Comparison of ENCODE assay signal across 1 cellular context in the genomic region with DNA sequence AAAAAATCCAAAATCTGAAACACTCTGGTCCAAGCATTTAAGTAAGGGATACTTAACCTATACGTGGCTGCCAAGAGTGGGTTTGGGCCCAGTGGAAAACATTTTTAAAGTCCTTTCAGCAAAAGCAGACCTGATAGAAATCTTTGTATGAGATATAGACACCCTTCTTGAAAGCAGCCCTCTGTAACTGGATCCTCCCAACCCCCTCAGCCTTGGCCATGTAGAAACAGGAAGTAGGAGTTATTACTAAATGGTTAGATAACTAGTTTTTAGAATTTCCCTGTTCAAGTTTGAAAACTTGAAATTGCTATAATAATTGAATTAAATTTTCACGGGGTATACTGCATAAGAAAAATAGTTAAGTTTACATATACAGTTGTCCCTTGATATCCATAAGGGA.
TF ChIP-seq lines count a peak whose summit lies in the region.

No MANE protein-coding gene starts in this region.

TF ChIP-seq in HEK293, 187 proteins besides CTCF, POLR2A, EP300 and RAD21 (continued from another document):
- TF ChIP-seq, protein P1, sequence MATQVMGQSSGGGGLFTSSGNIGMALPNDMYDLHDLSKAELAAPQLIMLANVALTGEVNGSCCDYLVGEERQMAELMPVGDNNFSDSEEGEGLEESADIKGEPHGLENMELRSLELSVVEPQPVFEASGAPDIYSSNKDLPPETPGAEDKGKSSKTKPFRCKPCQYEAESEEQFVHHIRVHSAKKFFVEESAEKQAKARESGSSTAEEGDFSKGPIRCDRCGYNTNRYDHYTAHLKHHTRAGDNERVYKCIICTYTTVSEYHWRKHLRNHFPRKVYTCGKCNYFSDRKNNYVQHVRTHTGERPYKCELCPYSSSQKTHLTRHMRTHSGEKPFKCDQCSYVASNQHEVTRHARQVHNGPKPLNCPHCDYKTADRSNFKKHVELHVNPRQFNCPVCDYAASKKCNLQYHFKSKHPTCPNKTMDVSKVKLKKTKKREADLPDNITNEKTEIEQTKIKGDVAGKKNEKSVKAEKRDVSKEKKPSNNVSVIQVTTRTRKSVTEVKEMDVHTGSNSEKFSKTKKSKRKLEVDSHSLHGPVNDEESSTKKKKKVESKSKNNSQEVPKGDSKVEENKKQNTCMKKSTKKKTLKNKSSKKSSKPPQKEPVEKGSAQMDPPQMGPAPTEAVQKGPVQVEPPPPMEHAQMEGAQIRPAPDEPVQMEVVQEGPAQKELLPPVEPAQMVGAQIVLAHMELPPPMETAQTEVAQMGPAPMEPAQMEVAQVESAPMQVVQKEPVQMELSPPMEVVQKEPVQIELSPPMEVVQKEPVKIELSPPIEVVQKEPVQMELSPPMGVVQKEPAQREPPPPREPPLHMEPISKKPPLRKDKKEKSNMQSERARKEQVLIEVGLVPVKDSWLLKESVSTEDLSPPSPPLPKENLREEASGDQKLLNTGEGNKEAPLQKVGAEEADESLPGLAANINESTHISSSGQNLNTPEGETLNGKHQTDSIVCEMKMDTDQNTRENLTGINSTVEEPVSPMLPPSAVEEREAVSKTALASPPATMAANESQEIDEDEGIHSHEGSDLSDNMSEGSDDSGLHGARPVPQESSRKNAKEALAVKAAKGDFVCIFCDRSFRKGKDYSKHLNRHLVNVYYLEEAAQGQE (tag by site-specific recombination; IDR thresholded peaks at IDR 0.05), result no peak
